Comparison of ENCODE assay signal across 12 cellular contexts in the genomic region with DNA sequence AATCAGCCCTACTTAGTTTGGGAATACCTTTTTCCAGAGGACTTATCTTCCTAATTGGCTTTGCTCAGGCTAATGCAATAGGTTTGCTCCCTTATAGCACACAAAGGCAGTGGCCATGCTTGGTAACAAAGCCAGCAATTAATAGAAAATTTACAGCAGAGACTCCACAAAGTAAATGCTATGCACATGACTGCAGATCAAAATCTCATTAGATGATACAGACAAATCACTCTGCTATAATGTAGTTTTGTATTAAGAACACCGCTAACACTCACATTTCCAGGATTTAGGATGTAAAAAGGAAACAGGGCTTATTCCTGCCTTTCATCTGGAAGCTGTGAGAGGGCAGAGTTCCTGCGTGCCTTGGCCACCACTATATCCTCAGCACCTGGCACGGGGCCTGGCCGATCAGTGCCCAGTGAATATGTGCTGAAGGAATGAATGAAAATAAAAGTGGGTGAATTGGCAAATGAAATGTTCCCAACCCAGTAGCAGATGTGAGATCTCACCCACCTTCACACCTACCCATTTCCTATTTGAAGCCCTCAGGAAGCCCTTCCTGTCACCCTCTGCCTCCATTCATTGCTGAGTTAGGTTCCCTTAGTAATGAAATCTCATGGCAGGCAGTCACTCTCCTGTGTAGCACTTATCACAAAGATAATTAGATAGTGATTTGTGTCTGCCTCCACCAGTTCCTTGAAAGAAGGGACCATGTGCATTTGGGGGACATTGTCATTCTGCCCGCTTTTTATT. TPM values are rescaled to one million over a fixed set of nuclear protein-coding genes. Genes with fewer than 3 reads are reported as not detected.
DNase-seq lines count a peak whose midpoint lies in the region; ATAC-seq and TF ChIP-seq lines count a peak whose summit lies in the region.
"Had no signal": no experiment of that assay in that cellular context is flagged by ENCODE, and none has a peak within 500 bp of the region (broad histone marks: within the 10 kb centered on the region; RNA-seq: fewer than 3 reads in every experiment).

No MANE protein-coding gene starts in this region.

- peak overlapping the region; percentile 84 to 100 (median 98) for H3K4me3 Mint-ChIP-seq in CD4-positive, alpha-beta memory T cell
- peak overlapping the region; percentile 87 to 88 for H3K4me3 Mint-ChIP-seq in activated T-cell treated with anti-CD3 and anti-CD28 coated beads, Interleukin-2, amount 50 U/mL, for 72 hours
- peak overlapping the region; percentile 9 to 100 (median 94) for H3K4me3 Mint-ChIP-seq in naive B cell

- ATAC-seq in activated T-cell treated with anti-CD3 and anti-CD28 coated beads, Interleukin-2, amount 50 U/mL, for 72 hours (replicated peaks in 1 of 2): no peak
- ATAC-seq in naive B cell (ENCODE audit: low read depth in 2 of 2) (no peak), GM18867 (IDR thresholded peaks at IDR 0.05; ENCODE audit: unreplicated experiment) (no peak), GM19035 (IDR thresholded peaks at IDR 0.05; ENCODE audit: unreplicated experiment) (no peak), left cardiac atrium (no peak)

- H3K27me3 ChIP-seq in CD4-positive, alpha-beta memory T cell (ENCODE audit: insufficient read depth, low read length): no peaks in the 10 kb centered on the region
- H3K27me3 ChIP-seq: cardiac muscle cell had no signal

- peaks cover 76% of the 10 kb centered on the region for H3K4me1 ChIP-seq in CD4-positive, alpha-beta memory T cell (ENCODE audit: insufficient read depth, low read length)
- peaks cover 13% of the 10 kb centered on the region; the same call in 1 of the 2 replicates for H3K4me1 ChIP-seq in HEK293 (ENCODE audit: control insufficient read depth, insufficient read depth, low read length)

- intact Hi-C loops in CD4-positive, alpha-beta memory T cell (cut with micrococcal nuclease): loop anchor here (5.0 kb wide), 1 partner anchor 184 kb away; the partner anchor contains the start of genes NDUFA1 and RNF113A
- intact Hi-C loops in left cardiac atrium (cut with DNase I): no loop called here

- H3K9me3 ChIP-seq in CD4-positive, alpha-beta memory T cell (ENCODE audit: control insufficient read depth in 1 of 2, low read length in 2 of 2): no peaks in the 10 kb centered on the region
- no peaks in the 10 kb centered on the region for H3K9me3 ChIP-seq in HEK293 (ENCODE audit: control insufficient read depth, insufficient read depth, low read depth, low read length)

- CTCF ChIA-PET in CD4-positive, alpha-beta memory T cell (lab: Charles Lee; ENCODE audit: partially characterized antibody): interaction anchor here (1.2 to 7.1 kb wide), 2 partner anchors 11 to 103 kb away, joined by 4 to 77 read pairs; partner anchors contain the start of gene RPL39
- CTCF ChIA-PET in HEK293 (lab: Yijun Ruan, JAX): no interaction called here

- TF ChIP-seq CTCF in HEK293 (tag by site-specific recombination; IDR thresholded peaks at IDR 0.05): no peak

- H3K27me3 Mint-ChIP-seq in CD4-positive, alpha-beta memory T cell: no peaks in the 10 kb centered on the region
- no peaks in the 10 kb centered on the region for H3K27me3 Mint-ChIP-seq in activated T-cell treated with anti-CD3 and anti-CD28 coated beads, Interleukin-2, amount 50 U/mL, for 72 hours (ENCODE audit: low read depth)
- H3K27me3 Mint-ChIP-seq in naive B cell: no peaks in the 10 kb centered on the region

- H3K36me3 ChIP-seq in CD4-positive, alpha-beta memory T cell (ENCODE audit: insufficient read depth, low read length): no peaks in the 10 kb centered on the region
- no peaks in the 10 kb centered on the region for H3K36me3 ChIP-seq in HEK293 (ENCODE audit: control insufficient read depth in 2 of 2, insufficient read depth in 1 of 2, low read length in 2 of 2)
- H3K36me3 ChIP-seq: cardiac muscle cell had no signal

- peaks cover 28 to 85% (median 68%) of the 10 kb centered on the region in 4 donors for H3K4me1 Mint-ChIP-seq in CD4-positive, alpha-beta memory T cell
- peaks cover 71% of the 10 kb centered on the region for H3K4me1 Mint-ChIP-seq in activated T-cell treated with anti-CD3 and anti-CD28 coated beads, Interleukin-2, amount 50 U/mL, for 72 hours (ENCODE audit: low read depth)
- peaks cover 31 to 88% (median 59%) of the 10 kb centered on the region in 3 donors for H3K4me1 Mint-ChIP-seq in naive B cell

- H3K27ac ChIP-seq in CD4-positive, alpha-beta memory T cell (ENCODE audit: low read depth, low read length): peak overlapping the region; percentile 89
- H3K27ac ChIP-seq in HEK293 (ENCODE audit: extremely low read depth, low read depth, low read length): no peak overlapping the region

- peak overlapping the region; percentile 98 to 100 (median 99) for H3K27ac Mint-ChIP-seq in CD4-positive, alpha-beta memory T cell
- H3K27ac Mint-ChIP-seq in activated T-cell treated with anti-CD3 and anti-CD28 coated beads, Interleukin-2, amount 50 U/mL, for 72 hours: peak overlapping the region; percentile 99
- peak overlapping the region; percentile 91 to 100 (median 99) for H3K27ac Mint-ChIP-seq in naive B cell

- POLR2A ChIA-PET in CD4-positive, alpha-beta memory T cell (lab: Charles Lee; ENCODE audit: partially characterized antibody): interaction anchor here (0.8 to 12.0 kb wide), 7 partner anchors 10 to 114 kb away, joined by 3 to 277 read pairs (median 8); partner anchors contain the start of genes NKRF, SOWAHD and UBE2A
- POLR2A ChIA-PET in HEK293 (lab: Yijun Ruan, JAX): no interaction called here

- peak overlapping the region; percentile 3 to 17 for H3K4me3 ChIP-seq in CD4-positive, alpha-beta memory T cell (ENCODE audit: low read length in 2 of 2)
- H3K4me3 ChIP-seq in HEK293 (ENCODE audit: low read depth, low read length): no peak overlapping the region
- H3K4me3 ChIP-seq: cardiac muscle cell had no signal

- peaks cover 0 to 2% (median 0%) of the 10 kb centered on the region in 8 donors for H3K9me3 Mint-ChIP-seq in CD4-positive, alpha-beta memory T cell
- H3K9me3 Mint-ChIP-seq in activated T-cell treated with anti-CD3 and anti-CD28 coated beads, Interleukin-2, amount 50 U/mL, for 72 hours: no peaks in the 10 kb centered on the region
- H3K9me3 Mint-ChIP-seq in naive B cell: peaks cover 0 to 2% (median 0%) of the 10 kb centered on the region in 7 donors

- H3K36me3 Mint-ChIP-seq in CD4-positive, alpha-beta memory T cell: peaks cover 4 to 16% of the 10 kb centered on the region in 2 donors
- H3K36me3 Mint-ChIP-seq in activated T-cell treated with anti-CD3 and anti-CD28 coated beads, Interleukin-2, amount 50 U/mL, for 72 hours (ENCODE audit: insufficient read depth in 2 of 2): peaks cover 7 to 21% of the 10 kb centered on the region in 2 donors
- no peaks in the 10 kb centered on the region for H3K36me3 Mint-ChIP-seq in naive B cell

- DNase-seq in CD4-positive, alpha-beta memory T cell: no peak
- DNase-seq in activated T-cell treated with anti-CD3 and anti-CD28 coated beads, Interleukin-2, amount 50 U/mL, for 72 hours: no peak
- DNase-seq in naive B cell (no peak), left cardiac atrium (no peak)
- no peak for DNase-seq in stimulated activated CD4-positive, alpha-beta T cell treated with anti-CD3 and anti-CD28 coated beads, Interleukin-1b, Interleukin-23, amount 100 ng/mL, for 48 hours
- DNase-seq: kidney glomerular epithelial cell, NCI-H226, nucleus accumbens had no signal

TF ChIP-seq in HEK293, 187 proteins besides CTCF, POLR2A, EP300 and RAD21 (continues in another document):
- TF ChIP-seq ZIC2 (tag by site-specific recombination; IDR thresholded peaks at IDR 0.05) (no peak), ZNF239 (tag by site-specific recombination; IDR thresholded peaks at IDR 0.05) (no peak), KLF8 (tag by site-specific recombination; IDR thresholded peaks at IDR 0.05) (no peak), EGR2 (tag by site-specific recombination; IDR thresholded peaks at IDR 0.05; ENCODE audit: low read depth) (peak; percentile 22; the same call in 1 of the 2 replicates), ZNF404 (tag by site-specific recombination; IDR thresholded peaks at IDR 0.05) (no peak), SCRT1 (tag by site-specific recombination; IDR thresholded peaks at IDR 0.05; ENCODE audit: borderline replicate concordance) (no peak)
- TF ChIP-seq, protein P1, sequence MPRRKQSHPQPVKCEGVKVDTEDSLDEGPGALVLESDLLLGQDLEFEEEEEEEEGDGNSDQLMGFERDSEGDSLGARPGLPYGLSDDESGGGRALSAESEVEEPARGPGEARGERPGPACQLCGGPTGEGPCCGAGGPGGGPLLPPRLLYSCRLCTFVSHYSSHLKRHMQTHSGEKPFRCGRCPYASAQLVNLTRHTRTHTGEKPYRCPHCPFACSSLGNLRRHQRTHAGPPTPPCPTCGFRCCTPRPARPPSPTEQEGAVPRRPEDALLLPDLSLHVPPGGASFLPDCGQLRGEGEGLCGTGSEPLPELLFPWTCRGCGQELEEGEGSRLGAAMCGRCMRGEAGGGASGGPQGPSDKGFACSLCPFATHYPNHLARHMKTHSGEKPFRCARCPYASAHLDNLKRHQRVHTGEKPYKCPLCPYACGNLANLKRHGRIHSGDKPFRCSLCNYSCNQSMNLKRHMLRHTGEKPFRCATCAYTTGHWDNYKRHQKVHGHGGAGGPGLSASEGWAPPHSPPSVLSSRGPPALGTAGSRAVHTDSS (tag by site-specific recombination; IDR thresholded peaks at IDR 0.05): no peak
- TF ChIP-seq, protein P2, sequence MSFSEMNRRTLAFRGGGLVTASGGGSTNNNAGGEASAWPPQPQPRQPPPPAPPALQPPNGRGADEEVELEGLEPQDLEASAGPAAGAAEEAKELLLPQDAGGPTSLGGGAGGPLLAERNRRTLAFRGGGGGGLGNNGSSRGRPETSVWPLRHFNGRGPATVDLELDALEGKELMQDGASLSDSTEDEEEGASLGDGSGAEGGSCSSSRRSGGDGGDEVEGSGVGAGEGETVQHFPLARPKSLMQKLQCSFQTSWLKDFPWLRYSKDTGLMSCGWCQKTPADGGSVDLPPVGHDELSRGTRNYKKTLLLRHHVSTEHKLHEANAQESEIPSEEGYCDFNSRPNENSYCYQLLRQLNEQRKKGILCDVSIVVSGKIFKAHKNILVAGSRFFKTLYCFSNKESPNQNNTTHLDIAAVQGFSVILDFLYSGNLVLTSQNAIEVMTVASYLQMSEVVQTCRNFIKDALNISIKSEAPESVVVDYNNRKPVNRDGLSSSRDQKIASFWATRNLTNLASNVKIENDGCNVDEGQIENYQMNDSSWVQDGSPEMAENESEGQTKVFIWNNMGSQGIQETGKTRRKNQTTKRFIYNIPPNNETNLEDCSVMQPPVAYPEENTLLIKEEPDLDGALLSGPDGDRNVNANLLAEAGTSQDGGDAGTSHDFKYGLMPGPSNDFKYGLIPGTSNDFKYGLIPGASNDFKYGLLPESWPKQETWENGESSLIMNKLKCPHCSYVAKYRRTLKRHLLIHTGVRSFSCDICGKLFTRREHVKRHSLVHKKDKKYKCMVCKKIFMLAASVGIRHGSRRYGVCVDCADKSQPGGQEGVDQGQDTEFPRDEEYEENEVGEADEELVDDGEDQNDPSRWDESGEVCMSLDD (tag by site-specific recombination; IDR thresholded peaks at IDR 0.05): no peak

RNA-seq across cellular contexts. Expression of gene SEPTIN6, which starts 5.1 kb away (rescaled TPM):
- 100 to 1,000 TPM; 174 to 178 TPM for total RNA-seq in CD4-positive, alpha-beta memory T cell
- 100 to 1,000 TPM; 112 to 244 TPM for polyA plus RNA-seq in CD4-positive, alpha-beta memory T cell
- total RNA-seq in activated T-cell treated with anti-CD3 and anti-CD28 coated beads, Interleukin-2, amount 50 U/mL, for 72 hours: 100 to 1,000 TPM; 183 to 275 TPM
- polyA plus RNA-seq in naive B cell (ENCODE audit: low read depth in 6 of 6): 100 to 1,000 TPM in 5 of 6 donors, 10 to 100 TPM in 1; 78.8 to 189 (median 150) TPM
- total RNA-seq in left cardiac atrium: 10 to 100 TPM; 10.6 to 19.6 TPM

Comparison
In these comparisons a context has a peak if more than half of its experiments do, and no peak if none do; other contexts are left out.
1. RNA of gene SEPTIN6, which starts 5.1 kb away (total RNA-seq): 183 to 275 TPM in activated T-cell treated with anti-CD3 and anti-CD28 coated beads, Interleukin-2, amount 50 U/mL, for 72 hours and 174 to 178 TPM in CD4-positive, alpha-beta memory T cell; 10.6 to 19.6 TPM in left cardiac atrium; every median in the first group is over 4 times any median in the second.
2. Peak in every context shown above with its lines, with median percentiles within 50 percentile points of each other: H3K27ac Mint-ChIP-seq and H3K4me3 Mint-ChIP-seq.